Comparison of ENCODE assay signal across 9 cellular contexts in the genomic region with DNA sequence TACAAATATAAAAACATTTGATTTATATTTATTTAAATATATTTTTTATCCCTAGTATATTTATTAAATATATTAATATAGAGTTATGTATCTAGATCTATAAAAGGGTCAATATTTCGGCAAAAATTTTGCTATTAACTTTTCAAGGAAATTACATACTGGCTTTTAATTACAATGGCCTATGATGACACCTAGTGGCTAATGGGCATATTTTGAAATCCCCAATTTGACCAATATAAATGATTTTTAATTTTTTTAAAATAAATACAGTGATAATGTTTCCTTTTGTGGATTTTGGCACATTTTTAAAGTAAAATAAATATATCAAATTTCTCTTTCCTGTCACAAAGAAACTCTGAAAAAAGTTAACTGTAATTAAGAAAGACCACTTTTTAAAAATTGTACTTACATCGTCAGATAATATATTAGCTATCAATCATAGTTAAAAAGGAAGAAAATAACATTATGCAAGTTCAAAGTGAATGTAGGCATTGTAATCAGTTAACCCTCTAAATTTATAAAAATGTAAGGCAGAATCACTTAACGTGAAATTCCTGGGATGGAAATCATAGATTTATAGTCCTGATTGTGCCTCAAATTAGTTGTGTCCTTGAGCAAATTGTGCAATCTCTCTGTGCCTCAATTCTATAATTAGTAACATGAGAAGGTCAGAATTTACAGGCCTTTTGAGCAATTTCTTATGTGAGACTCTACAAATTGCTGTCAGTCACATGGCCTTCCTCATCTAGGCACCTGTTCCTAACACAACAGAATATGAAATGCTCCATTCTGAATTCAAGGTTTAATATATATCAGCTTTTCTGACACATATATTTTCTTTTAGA. TPM values are rescaled to one million over a fixed set of nuclear protein-coding genes. Genes with fewer than 3 reads are reported as not detected.
DNase-seq lines count a peak whose midpoint lies in the region; ATAC-seq and TF ChIP-seq lines count a peak whose summit lies in the region.
"Had no signal": no experiment of that assay in that cellular context is flagged by ENCODE, and none has a peak within 500 bp of the region (broad histone marks: within the 10 kb centered on the region; RNA-seq: fewer than 3 reads in every experiment).

No MANE protein-coding gene starts in this region.

- H3K4me1 Mint-ChIP-seq in type B pancreatic cell (ENCODE audit: unreplicated experiment), result peaks cover 4% of the 10 kb centered on the region

- H3K4me3 ChIP-seq in right atrium auricular region, result no peak overlapping the region
- H3K4me3 ChIP-seq in Peyer's patch, result no peak overlapping the region

- H3K4me3 Mint-ChIP-seq in type B pancreatic cell, result no peak overlapping the region

- H3K4me1 ChIP-seq in right atrium auricular region (no peaks in the 10 kb centered on the region), Peyer's patch (no peaks in the 10 kb centered on the region)

- intact Hi-C loops in left cardiac atrium (cut with DNase I), result loop anchor here in 1 of 2 donors (5.0 kb wide), 1 partner anchor 402 kb away; no protein-coding TSS in a partner anchor

- no peaks in the 10 kb centered on the region for H3K27me3 ChIP-seq in right atrium auricular region
- H3K27me3 ChIP-seq in Peyer's patch, result no peaks in the 10 kb centered on the region

- no peaks in the 10 kb centered on the region for H3K9me3 ChIP-seq in right atrium auricular region
- H3K9me3 ChIP-seq in Peyer's patch, result no peaks in the 10 kb centered on the region

- no peaks in the 10 kb centered on the region for H3K36me3 ChIP-seq in right atrium auricular region
- H3K36me3 ChIP-seq in Peyer's patch, result no peaks in the 10 kb centered on the region

- no peak overlapping the region for H3K27ac Mint-ChIP-seq in type B pancreatic cell
- H3K27ac Mint-ChIP-seq: activated naive CD8-positive, alpha-beta T cell had no signal

- H3K36me3 Mint-ChIP-seq in type B pancreatic cell, result no peaks in the 10 kb centered on the region
- H3K36me3 Mint-ChIP-seq: activated naive CD8-positive, alpha-beta T cell had no signal

- no peak for TF ChIP-seq POLR2A in Peyer's patch (IDR thresholded peaks at IDR 0.05)

- DNase-seq in right atrium auricular region (ENCODE audit: low spot score) (no peak), left cardiac atrium (no peak), Peyer's patch (no peak), fibroblast of peridontal ligament (ENCODE audit: extremely low read depth) (peak; percentile 69), type B pancreatic cell (ENCODE audit: extremely low spot score, unreplicated experiment) (no peak)

- H3K27ac ChIP-seq in right atrium auricular region (no peak overlapping the region), Peyer's patch (no peak overlapping the region)

- ATAC-seq in left cardiac atrium, result no peak
- no peak for ATAC-seq in GM21526 (IDR thresholded peaks at IDR 0.05; ENCODE audit: low FRiP score, unreplicated experiment)
- no peak for ATAC-seq in HG02938 (IDR thresholded peaks at IDR 0.05; ENCODE audit: unreplicated experiment)
- no peak for ATAC-seq in HG02852 (IDR thresholded peaks at IDR 0.05; ENCODE audit: unreplicated experiment)

- H3K9me3 Mint-ChIP-seq in type B pancreatic cell, result no peaks in the 10 kb centered on the region

- H3K27me3 Mint-ChIP-seq in type B pancreatic cell, result no peaks in the 10 kb centered on the region
- H3K27me3 Mint-ChIP-seq: activated naive CD8-positive, alpha-beta T cell had no signal

- TF ChIP-seq CTCF in right atrium auricular region (IDR thresholded peaks at IDR 0.05) (peak; percentile 54 to 69), Peyer's patch (IDR thresholded peaks at IDR 0.05) (peak; percentile 38 to 71 (median 62)), type B pancreatic cell (conservative IDR thresholded peaks at IDR 0.05) (peak; percentile 85)

RNA-seq across cellular contexts. Expression of gene RGS13, which starts 25.6 kb away (rescaled TPM):
- total RNA-seq in right atrium auricular region (not detected), left cardiac atrium (under 1 TPM in 1 of 2 donors, not detected in 1; 0.32 TPM), Peyer's patch (10 to 100 TPM in 1 of 4 donors, 1 to 10 TPM in 2, not detected in 1; 3.1 to 11.9 (median 6.6) TPM), type B pancreatic cell (ENCODE audit: low replicate concordance) (0.19 TPM in 1 of 2 replicates, not detected in the other)

RNA-seq across cellular contexts. Expression of gene RGS1, which starts 34.8 kb away (rescaled TPM):
- total RNA-seq in right atrium auricular region, result 10 to 100 TPM; 22.8 to 24.7 TPM
- 1 to 10 TPM; 1.8 to 3.5 TPM for total RNA-seq in left cardiac atrium
- 100 to 1,000 TPM in 1 of 4 donors, 10 to 100 TPM in 2, 1 to 10 TPM in 1; 5.3 to 149 (median 20.0) TPM for total RNA-seq in Peyer's patch
- total RNA-seq in type B pancreatic cell (ENCODE audit: low replicate concordance), result 1.1 and 1.2 TPM in 2 replicates
